Comparison of ENCODE assay signal across 27 cellular contexts in the genomic region with DNA sequence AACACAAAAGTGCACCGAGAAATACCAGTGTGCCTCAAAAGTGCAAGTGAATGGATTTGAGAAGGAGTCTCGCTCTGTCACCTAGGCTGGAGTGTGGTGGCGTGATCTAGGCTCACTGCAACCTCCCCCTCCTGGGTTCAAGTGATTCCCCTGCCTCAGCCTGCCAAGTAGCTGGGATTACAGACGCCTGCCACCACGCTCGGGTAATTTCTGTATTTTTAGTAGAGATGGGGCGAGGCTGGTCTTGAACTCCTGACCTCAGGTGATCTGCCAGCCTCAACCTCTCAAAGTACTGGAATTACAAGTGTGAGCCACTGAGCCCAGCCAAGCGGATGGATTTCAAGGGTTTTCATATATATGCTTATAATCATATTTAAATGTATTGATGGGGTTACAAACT. TPM values are rescaled to one million over a fixed set of nuclear protein-coding genes. Genes with fewer than 3 reads are reported as not detected.
A peak's percentile ranks its signal among the peaks of the same experiment; 100 is the strongest.
DNase-seq lines count a peak whose midpoint lies in the region; ATAC-seq, FAIRE-seq and TF ChIP-seq lines count a peak whose summit lies in the region.
"Had no signal": no experiment of that assay in that cellular context is flagged by ENCODE, and none has a peak within 500 bp of the region (broad histone marks: within the 10 kb centered on the region; RNA-seq: fewer than 3 reads in every experiment).

No MANE protein-coding gene starts in this region.

- H3K4me2 ChIP-seq in HepG2 (ENCODE audit: low read depth, low read length): no peak overlapping the region

- WGBS in psoas muscle, 3 donors: 46 to 73% (median 56%) methylated on average over 8 of the region's 8 CpGs
- 14% methylated on average over 8 of the region's 8 CpGs for WGBS in HepG2 (ENCODE audit: low lambda C conversion rate)

- in situ Hi-C loops in HepG2 (cut with HindIII; ENCODE audit: extremely low pct_ligation_motif_present, low pct_unique_long_range_greater_than_20kb): no loop called here

- H3K4me1 Mint-ChIP-seq in T-helper 2 cell treated with Interferon-gamma antibody and Interleukin-4, amounts not matched to agents 5 μg/mL and 100 μg/mL, for 36 hours (ENCODE audit: low read depth): no peaks in the 10 kb centered on the region
- H3K4me1 Mint-ChIP-seq: activated CD4-positive, alpha-beta T cell treated with anti-CD3 and anti-CD28 coated beads, Interleukin-2, amount 10 ng/mL, durations not matched to agents 24 days and 14 days; activated naive CD4-positive, alpha-beta T cell treated with anti-CD3 and anti-CD28 coated beads, Interleukin-2, amount 50 U/mL, for 24 hours had no signal

- DNase-seq in cardiac muscle cell (ENCODE audit: low read depth in 1 of 2, low spot score in 1 of 2) (no peak), left cardiac atrium (no peak), psoas muscle (no peak), uterus (no peak), HepG2 (ENCODE audit: low spot score) (no peak)
- no peak for DNase-seq in activated effector memory CD4-positive, alpha-beta T cell treated with Interleukin-2 at 50 U/mL for 16 hours
- DNase-seq in T-helper 2 cell treated with Interferon-gamma antibody and Interleukin-4, amounts not matched to agents 5 μg/mL and 100 μg/mL, for 36 hours (ENCODE audit: low spot score): no peak
- DNase-seq: 8988T; activated CD4-positive, alpha-beta T cell treated with anti-CD3 and anti-CD28 coated beads, Interleukin-2, amount 10 ng/mL, durations not matched to agents 24 days and 14 days; CD4-positive, alpha-beta T cell; effector memory CD8-positive, alpha-beta T cell; foreskin keratinocyte; lower lobe of right lung; NCI-H2029 treated with DMSO at 0.1 percent for 48 hours; NCI-H345; NCI-H774 had no signal

- CTCF ChIA-PET in HepG2 (lab: Yijun Ruan, JAX; ENCODE audit: low intra/inter-chr PET ratio, low total read pairs): no interaction called here

- H4K20me1 ChIP-seq in HepG2 (ENCODE audit: insufficient read depth, low read length): no peaks in the 10 kb centered on the region

- H3K36me3 ChIP-seq in cardiac muscle cell (no peaks in the 10 kb centered on the region), psoas muscle (ENCODE audit: insufficient read depth in 1 of 2, low read depth in 1 of 2) (no peaks in the 10 kb centered on the region), uterus (no peaks in the 10 kb centered on the region), HepG2 (replicated peaks in 1 of 2; ENCODE audit: control insufficient read depth in 1 of 2, insufficient read depth in 2 of 2, low read length in 2 of 2) (no peaks in the 10 kb centered on the region)
- H3K36me3 ChIP-seq: lower lobe of right lung, prostate gland had no signal

- no peaks in the 10 kb centered on the region for H3K27me3 Mint-ChIP-seq in T-helper 2 cell treated with Interferon-gamma antibody and Interleukin-4, amounts not matched to agents 5 μg/mL and 100 μg/mL, for 36 hours (ENCODE audit: low read depth)
- H3K27me3 Mint-ChIP-seq: activated CD4-positive, alpha-beta T cell treated with anti-CD3 and anti-CD28 coated beads, Interleukin-2, amount 10 ng/mL, durations not matched to agents 24 days and 14 days had no signal

- TF ChIP-seq CTCF in cardiac muscle cell (IDR thresholded peaks at IDR 0.05; ENCODE audit: low read depth, low read length): no peak
- TF ChIP-seq CTCF in psoas muscle (IDR thresholded peaks at IDR 0.05): no peak
- no peak for TF ChIP-seq CTCF in uterus (IDR thresholded peaks at IDR 0.05)
- no peak for TF ChIP-seq CTCF in HepG2 (CRISPR knock-in tag; IDR thresholded peaks at IDR 0.05)

- TF ChIP-seq RAD21 in HepG2 (CRISPR knock-in tag; IDR thresholded peaks at IDR 0.05): no peak

- H3K27ac Mint-ChIP-seq in T-helper 2 cell treated with Interferon-gamma antibody and Interleukin-4, amounts not matched to agents 5 μg/mL and 100 μg/mL, for 36 hours: no peak overlapping the region
- H3K27ac Mint-ChIP-seq: activated CD4-positive, alpha-beta T cell treated with anti-CD3 and anti-CD28 coated beads, Interleukin-2, amount 10 ng/mL, durations not matched to agents 24 days and 14 days; activated naive CD4-positive, alpha-beta T cell treated with anti-CD3 and anti-CD28 coated beads, Interleukin-2, amount 50 U/mL, for 24 hours; CD4-positive, alpha-beta T cell; effector memory CD8-positive, alpha-beta T cell had no signal

- H3K4me3 ChIP-seq in cardiac muscle cell (no peak overlapping the region), psoas muscle (no peak overlapping the region), uterus (no peak overlapping the region), HepG2 (replicated peaks in 1 of 3; ENCODE audit: insufficient read depth in 1 of 3, low read depth in 2 of 3, low read length in 3 of 3) (no peak overlapping the region)
- H3K4me3 ChIP-seq: K562, lower lobe of right lung, prostate gland, testis had no signal

- no peaks in the 10 kb centered on the region for H3K36me3 Mint-ChIP-seq in T-helper 2 cell treated with Interferon-gamma antibody and Interleukin-4, amounts not matched to agents 5 μg/mL and 100 μg/mL, for 36 hours (ENCODE audit: low read depth)
- H3K36me3 Mint-ChIP-seq: activated naive CD4-positive, alpha-beta T cell treated with anti-CD3 and anti-CD28 coated beads, Interleukin-2, amount 50 U/mL, for 24 hours had no signal

- POLR2A ChIA-PET in HepG2 (lab: Yijun Ruan, JAX): no interaction called here

- peak overlapping the region; percentile 69 for H3K27ac ChIP-seq in cardiac muscle cell
- H3K27ac ChIP-seq in cingulate gyrus (ENCODE audit: low read depth, low read length): peak overlapping the region; percentile 89
- H3K27ac ChIP-seq in psoas muscle: peak overlapping the region; percentile 73
- H3K27ac ChIP-seq in uterus: peak overlapping the region; percentile 57 to 70
- H3K27ac ChIP-seq in HepG2 (ENCODE audit: extremely low read length, insufficient read depth, low read length): no peak overlapping the region
- H3K27ac ChIP-seq: foreskin keratinocyte, lower lobe of right lung, prostate gland, RWPE1, VCaP had no signal

- no peak overlapping the region for H3K4me3 Mint-ChIP-seq in T-helper 2 cell treated with Interferon-gamma antibody and Interleukin-4, amounts not matched to agents 5 μg/mL and 100 μg/mL, for 36 hours
- H3K4me3 Mint-ChIP-seq: activated CD4-positive, alpha-beta T cell treated with anti-CD3 and anti-CD28 coated beads, Interleukin-2, amount 10 ng/mL, durations not matched to agents 24 days and 14 days; activated naive CD4-positive, alpha-beta T cell treated with anti-CD3 and anti-CD28 coated beads, Interleukin-2, amount 50 U/mL, for 24 hours; CD4-positive, alpha-beta T cell; effector memory CD8-positive, alpha-beta T cell had no signal

- no peaks in the 10 kb centered on the region for H3K9me3 ChIP-seq in cardiac muscle cell (ENCODE audit: low read depth)
- no peaks in the 10 kb centered on the region for H3K9me3 ChIP-seq in psoas muscle
- no peaks in the 10 kb centered on the region for H3K9me3 ChIP-seq in uterus
- no peaks in the 10 kb centered on the region for H3K9me3 ChIP-seq in HepG2 (ENCODE audit: low read length)
- H3K9me3 ChIP-seq: lower lobe of right lung, prostate gland, testis had no signal

- no peak overlapping the region for H2AFZ ChIP-seq in HepG2 (ENCODE audit: low read length)

- no peaks in the 10 kb centered on the region for H3K9me3 Mint-ChIP-seq in T-helper 2 cell treated with Interferon-gamma antibody and Interleukin-4, amounts not matched to agents 5 μg/mL and 100 μg/mL, for 36 hours
- H3K9me3 Mint-ChIP-seq: activated CD4-positive, alpha-beta T cell treated with anti-CD3 and anti-CD28 coated beads, Interleukin-2, amount 10 ng/mL, durations not matched to agents 24 days and 14 days; activated naive CD4-positive, alpha-beta T cell treated with anti-CD3 and anti-CD28 coated beads, Interleukin-2, amount 50 U/mL, for 24 hours; CD4-positive, alpha-beta T cell; effector memory CD8-positive, alpha-beta T cell had no signal

- no peak for FAIRE-seq in HepG2 (lab: Jason Lieb, UNC)
- FAIRE-seq: colon, islet of Langerhans, K562 had no signal

- no peak for TF ChIP-seq EP300 in HepG2 (IDR thresholded peaks at IDR 0.05; ENCODE audit: low read depth in 2 of 2, low read length in 2 of 2)
- TF ChIP-seq EP300 in HepG2 (CRISPR knock-in tag; IDR thresholded peaks at IDR 0.05; ENCODE audit: borderline replicate concordance): no peak

- TF ChIP-seq POLR2A in uterus (IDR thresholded peaks at IDR 0.05): no peak
- TF ChIP-seq POLR2A in HepG2 (IDR thresholded peaks at IDR 0.05; ENCODE audit: insufficient read depth in 1 of 2, low read depth in 2 of 2, low read length in 2 of 2): no peak

- no peak for ATAC-seq in left cardiac atrium
- peak in 1 of 4 donors; percentile 8 for ATAC-seq in psoas muscle
- ATAC-seq in HepG2: no peak
- ATAC-seq: effector memory CD8-positive, alpha-beta T cell; foreskin keratinocyte; K562; lower lobe of right lung had no signal

- H3K9ac ChIP-seq in HepG2 (ENCODE audit: insufficient read depth, low read depth, low read length): no peak overlapping the region

- no peaks in the 10 kb centered on the region for H3K27me3 ChIP-seq in cardiac muscle cell
- no peaks in the 10 kb centered on the region for H3K27me3 ChIP-seq in psoas muscle (ENCODE audit: insufficient read depth in 3 of 3, low read length in 2 of 3)
- H3K27me3 ChIP-seq in uterus: no peaks in the 10 kb centered on the region
- H3K27me3 ChIP-seq in HepG2 (ENCODE audit: control insufficient read depth in 1 of 2, insufficient read depth in 2 of 2, low read length in 2 of 2): no peaks in the 10 kb centered on the region
- H3K27me3 ChIP-seq: foreskin keratinocyte, testis had no signal

- H3K4me1 ChIP-seq in cardiac muscle cell (ENCODE audit: low read depth) (peaks cover 32% of the 10 kb centered on the region), psoas muscle (peaks cover 58% of the 10 kb centered on the region), uterus (peaks cover 5 to 19% of the 10 kb centered on the region in 2 donors), HepG2 (ENCODE audit: insufficient read depth, low read length) (no peaks in the 10 kb centered on the region)
- H3K4me1 ChIP-seq: prostate gland had no signal

- intact Hi-C loops in left cardiac atrium (cut with DNase I) (loop anchor here in 1 of 2 donors (5.0 kb wide), 1 partner anchor 33 kb away; no protein-coding TSS in a partner anchor), psoas muscle (cut with DNase I) (no loop called here), uterus (cut with DNase I; ENCODE audit: low total_unique reads) (no loop called here), HepG2 (cut with micrococcal nuclease; ENCODE audit: unreplicated experiment) (no loop called here)

- BruUV-seq in HepG2 (replicated peaks; lab: Mats Ljungman, UMichigan): no TSS peak

- H3K79me2 ChIP-seq in HepG2 (ENCODE audit: insufficient read depth, low read length): no peaks in the 10 kb centered on the region

RNA-seq across cellular contexts. Expression of a gene that starts 35.8 kb away (rescaled TPM):
- total RNA-seq in cardiac muscle cell (1.1 TPM in 2 replicates), left cardiac atrium (10 to 100 TPM; 31.4 to 38.6 TPM), psoas muscle (100 to 1,000 TPM in 3 of 4 donors, 10 to 100 TPM in 1; 61.4 to 256 (median 116) TPM), uterus (100 to 1,000 TPM in 2 of 4 donors, 10 to 100 TPM in 2; 36.4 to 179 (median 121) TPM), HepG2 (2016; rRNA removed; fragmentation: Illumina TruSeq; extraction: Trizol) (not detected in 2 replicates)
- polyA plus RNA-seq in cardiac muscle cell (1.2 TPM in 2 replicates), psoas muscle (10 to 100 TPM; 27.7 to 64.1 (median 53.7) TPM), HepG2 (2011; rRNA removed) (not detected in 2 replicates)
- total RNA-seq in HepG2 (2016; cell fraction: cytosol; rRNA removed; fragmentation: Illumina TruSeq; extraction: Trizol; ENCODE audit: low read depth): not detected in 2 replicates
- total RNA-seq in HepG2 (2016; cell fraction: insoluble cytoplasmic fraction; rRNA removed; fragmentation: Illumina TruSeq; extraction: Trizol): not detected in 2 replicates
- not detected in 2 replicates for total RNA-seq in HepG2 (2016; cell fraction: membrane; rRNA removed; fragmentation: Illumina TruSeq; extraction: Trizol)
- not detected in 2 replicates for total RNA-seq in HepG2 (2016; cell fraction: nucleus; rRNA removed; fragmentation: Illumina TruSeq; extraction: Trizol)
- not detected in 2 replicates for polyA plus RNA-seq in HepG2 (2011; cell fraction: cytosol; rRNA removed)
- polyA plus RNA-seq in HepG2 (2011; cell fraction: nucleus; rRNA removed): not detected in 2 replicates
- polyA plus RNA-seq in HepG2 (2012): not detected in 2 replicates
- polyA plus RNA-seq in HepG2 (2016; cell fraction: cytosol; fragmentation: Illumina TruSeq; extraction: Trizol; ENCODE audit: low read depth): not detected in 2 replicates
- not detected in 2 replicates for polyA plus RNA-seq in HepG2 (2016; cell fraction: insoluble cytoplasmic fraction; fragmentation: Illumina TruSeq; extraction: Trizol; ENCODE audit: low read depth)
- not detected in 2 replicates for polyA plus RNA-seq in HepG2 (2016; cell fraction: membrane; fragmentation: Illumina TruSeq; extraction: Trizol; ENCODE audit: low read depth)
- not detected in 2 replicates for polyA plus RNA-seq in HepG2 (2016; cell fraction: nucleus; fragmentation: Illumina TruSeq; extraction: Trizol; ENCODE audit: insufficient read depth, low read depth)
- not detected in 2 replicates for polyA minus RNA-seq in HepG2 (2011; rRNA and poly(A)+ RNA removed; ENCODE audit: low replicate concordance)
- not detected in 2 replicates for polyA minus RNA-seq in HepG2 (2011; cell fraction: cytosol; rRNA and poly(A)+ RNA removed)
- polyA minus RNA-seq in HepG2 (2011; cell fraction: nucleus; rRNA and poly(A)+ RNA removed): not detected in 2 replicates
- total RNA-seq: activated CD4-positive, alpha-beta T cell treated with anti-CD3 and anti-CD28 coated beads, Interleukin-2, amount 10 ng/mL, durations not matched to agents 24 days and 14 days; CD4-positive, alpha-beta T cell; K562; MCF 10A; T-helper 2 cell treated with Interferon-gamma antibody and Interleukin-4, amounts not matched to agents 100 ng/mL and 5 ng/mL, for 36 hours had no signal
- polyA plus RNA-seq: foreskin keratinocyte, K562 had no signal

Comparison
In these comparisons a context has a peak if more than half of its experiments do, and no peak if none do; other contexts are left out.
1. RNA of a gene that starts 35.8 kb away (total RNA-seq): 36.4 to 179 TPM in uterus, 61.4 to 256 TPM in psoas muscle and 31.4 to 38.6 TPM in left cardiac atrium; 1.1 TPM in cardiac muscle cell and not detected in HepG2; every median in the first group is over 10 times any median in the second.